In genomic region chr2:99354060-99354459, GRCh38 we compare ENCODE assay signal across 29 cellular contexts. TPM values are rescaled to one million over a fixed set of nuclear protein-coding genes. Genes with fewer than 3 reads are reported as not detected.
DNase-seq lines count a peak whose midpoint lies in the region; ATAC-seq, FAIRE-seq and TF ChIP-seq lines count a peak whose summit lies in the region.
"Had no signal": no experiment of that assay in that cellular context is flagged by ENCODE, and none has a peak within 500 bp of the region (broad histone marks: within the 10 kb centered on the region; RNA-seq: fewer than 3 reads in every experiment).

No MANE protein-coding gene starts in this region.

- H3K18ac ChIP-seq in mesenchymal stem cell (ENCODE audit: low read depth in 1 of 2, low read length in 2 of 2), result no peak overlapping the region

- H3K27me3 ChIP-seq in bronchial epithelial cell (ENCODE audit: control insufficient read depth, insufficient read depth, low read length) (no peaks in the 10 kb centered on the region), mesenchymal stem cell (ENCODE audit: control insufficient read depth in 1 of 2, insufficient read depth in 1 of 2, low read length in 2 of 2) (no peaks in the 10 kb centered on the region)
- H3K27me3 ChIP-seq: brain microvascular endothelial cell, esophagus muscularis mucosa had no signal

- H3K4me3 ChIP-seq in bronchial epithelial cell (ENCODE audit: low read depth, low read length) (no peak overlapping the region), mesenchymal stem cell (ENCODE audit: insufficient read depth in 1 of 2, low read depth in 1 of 2, low read length in 2 of 2) (no peak overlapping the region)
- H3K4me3 ChIP-seq: esophagus muscularis mucosa, skin epidermis had no signal

- H3K79me1 ChIP-seq in mesenchymal stem cell (replicated peaks; ENCODE audit: low read length, poor library complexity, severe bottlenecking), result peaks cover 4% of the 10 kb centered on the region

- no peak overlapping the region for H2AK5ac ChIP-seq in mesenchymal stem cell (ENCODE audit: low read length, severe bottlenecking)

- H3K4me1 Mint-ChIP-seq in natural killer cell treated with Interleukin-12 subunit alpha and Interleukin-12 subunit beta and Interleukin-15 and Interleukin-18, amount 100 ng/mL, for 72 hours (ENCODE audit: low read depth in 2 of 2), result peaks cover 34 to 41% of the 10 kb centered on the region in 2 donors

- no peak overlapping the region for H3K4me3 Mint-ChIP-seq in natural killer cell treated with Interleukin-12 subunit alpha and Interleukin-12 subunit beta and Interleukin-15 and Interleukin-18, amount 100 ng/mL, for 72 hours
- H3K4me3 Mint-ChIP-seq: activated B cell treated with CpG ODN at 0.5 μM for 24 hours, type B pancreatic cell had no signal

- H2BK120ac ChIP-seq in mesenchymal stem cell (ENCODE audit: low read depth, low read length), result no peak overlapping the region

- H3K9ac ChIP-seq in mesenchymal stem cell (ENCODE audit: low read length), result no peak overlapping the region

- H3K14ac ChIP-seq in mesenchymal stem cell (ENCODE audit: low read length in 2 of 2), result no peak overlapping the region

- 86% methylated on average over 1 of the region's 1 CpG for WGBS in mesenchymal stem cell

- H4K8ac ChIP-seq in mesenchymal stem cell (ENCODE audit: low read length), result no peak overlapping the region

- no peak overlapping the region for H2AFZ ChIP-seq in mesenchymal stem cell (ENCODE audit: low read depth, low read length)

- H2BK5ac ChIP-seq in mesenchymal stem cell (ENCODE audit: low read depth, low read length, poor library complexity, severe bottlenecking), result no peak overlapping the region

- no peaks in the 10 kb centered on the region for H3K9me3 Mint-ChIP-seq in natural killer cell treated with Interleukin-12 subunit alpha and Interleukin-12 subunit beta and Interleukin-15 and Interleukin-18, amount 100 ng/mL, for 72 hours
- H3K9me3 Mint-ChIP-seq: activated B cell treated with CpG ODN at 0.5 μM for 24 hours; activated T-helper 2 cell treated with anti-CD3 and anti-CD28 coated beads, Interferon-gamma antibody, Interleukin-2, Interleukin-4, amounts not matched to agents 10 μg/mL and 5 μg/mL and 100 μg/mL, durations not matched to agents 14 hours and 24 hours and 36 hours; CD8-positive, alpha-beta memory T cell; type B pancreatic cell had no signal

- no peaks in the 10 kb centered on the region for H3K4me1 ChIP-seq in mesenchymal stem cell (ENCODE audit: control insufficient read depth, insufficient read depth, low read depth, low read length)

- H3K23ac ChIP-seq in mesenchymal stem cell (ENCODE audit: low read length in 2 of 2), result no peak overlapping the region

- FAIRE-seq in bronchial epithelial cell (lab: Jason Lieb, UNC), result no peak

- H2BK12ac ChIP-seq in mesenchymal stem cell (ENCODE audit: low read length in 2 of 2), result no peak overlapping the region

- H4K91ac ChIP-seq in mesenchymal stem cell (ENCODE audit: low read length), result no peak overlapping the region

- H3K36me3 ChIP-seq in bronchial epithelial cell (ENCODE audit: control insufficient read depth, insufficient read depth, low read length) (no peaks in the 10 kb centered on the region), mesenchymal stem cell (ENCODE audit: control insufficient read depth in 1 of 2, insufficient read depth in 2 of 2, low read depth in 1 of 2, low read length in 2 of 2) (no peaks in the 10 kb centered on the region)
- H3K36me3 ChIP-seq: brain microvascular endothelial cell, esophagus muscularis mucosa had no signal

- H3K4ac ChIP-seq in mesenchymal stem cell (ENCODE audit: low read depth in 1 of 2, low read length in 2 of 2), result no peak overlapping the region

- peak; percentile 29 for DNase-seq in GM03348 (ENCODE audit: low spot score)
- peak; percentile 32 for DNase-seq in LHCN-M2 (ENCODE audit: low read depth)
- peak; percentile 12 for DNase-seq in bronchial epithelial cell (ENCODE audit: low read depth)
- peak; percentile 13 for DNase-seq in mesenchymal stem cell
- DNase-seq in NCI-H2081 (lab: John Stamatoyannopoulos, UW), result no peak
- DNase-seq in amniotic stem cell (lab: John Stamatoyannopoulos, UW), result no peak
- DNase-seq in natural killer cell treated with Interleukin-12 subunit alpha and Interleukin-12 subunit beta and Interleukin-15 and Interleukin-18, amount 100 ng/mL, for 72 hours (ENCODE audit: low spot score), result no peak
- DNase-seq: activated B cell treated with CpG ODN at 0.5 μM for 24 hours; activated CD4-positive, alpha-beta T cell treated with anti-CD3 and anti-CD28 coated beads, Interleukin-2, amount 50 U/mL, for 4 hours; AML-193; brain microvascular endothelial cell; CD8-positive, alpha-beta memory T cell; DMS153; effector memory CD4-positive, alpha-beta T cell; GDM1; glutamatergic neuron; GOT3; Kasumi-1; left colon; mesendoderm; NCI-H1092; NCI-H187; NCI-H2227 treated with DMSO at 0.1 percent for 48 hours; T1000 had no signal

- H3K27ac ChIP-seq in mesenchymal stem cell (ENCODE audit: low read length, poor library complexity, severe bottlenecking), result no peak overlapping the region
- H3K27ac ChIP-seq: brain microvascular endothelial cell, esophagus muscularis mucosa, skin epidermis had no signal

- no peak overlapping the region for H3K4me2 ChIP-seq in mesenchymal stem cell (ENCODE audit: low read length, poor library complexity, severe bottlenecking)

- H2BK15ac ChIP-seq in mesenchymal stem cell (ENCODE audit: low read depth, poor library complexity, severe bottlenecking), result no peak overlapping the region

- no peak overlapping the region for H3K27ac Mint-ChIP-seq in natural killer cell treated with Interleukin-12 subunit alpha and Interleukin-12 subunit beta and Interleukin-15 and Interleukin-18, amount 100 ng/mL, for 72 hours
- H3K27ac Mint-ChIP-seq: activated B cell treated with CpG ODN at 0.5 μM for 24 hours; activated T-helper 2 cell treated with anti-CD3 and anti-CD28 coated beads, Interferon-gamma antibody, Interleukin-2, Interleukin-4, amounts not matched to agents 10 μg/mL and 5 μg/mL and 100 μg/mL, durations not matched to agents 14 hours and 24 hours and 36 hours; CD8-positive, alpha-beta memory T cell; type B pancreatic cell had no signal

- no peaks in the 10 kb centered on the region for H3K27me3 Mint-ChIP-seq in natural killer cell treated with Interleukin-12 subunit alpha and Interleukin-12 subunit beta and Interleukin-15 and Interleukin-18, amount 100 ng/mL, for 72 hours
- H3K27me3 Mint-ChIP-seq: activated B cell treated with CpG ODN at 0.5 μM for 24 hours; CD8-positive, alpha-beta memory T cell; type B pancreatic cell had no signal

- TF ChIP-seq CTCF in bronchial epithelial cell (IDR thresholded peaks at IDR 0.05; ENCODE audit: insufficient read depth, low read length, severe bottlenecking), result no peak

- ATAC-seq in GM21515 (IDR thresholded peaks at IDR 0.05; ENCODE audit: unreplicated experiment), result no peak
- ATAC-seq in natural killer cell treated with Interleukin-12 subunit alpha and Interleukin-12 subunit beta and Interleukin-15 and Interleukin-18, amount 100 ng/mL, for 72 hours, result no peak
- ATAC-seq: left colon had no signal

- H3K36me3 Mint-ChIP-seq in natural killer cell treated with Interleukin-12 subunit alpha and Interleukin-12 subunit beta and Interleukin-15 and Interleukin-18, amount 100 ng/mL, for 72 hours, result no peaks in the 10 kb centered on the region

- H3K9me3 ChIP-seq in mesenchymal stem cell (ENCODE audit: control insufficient read depth, low read length), result no peaks in the 10 kb centered on the region
- H3K9me3 ChIP-seq: esophagus muscularis mucosa had no signal

RNA-seq across cellular contexts. Expression of gene EIF5B, which starts 16.9 kb away (rescaled TPM):
- total RNA-seq in LHCN-M2 (2014; rRNA removed) (13.7 and 25.2 TPM in 2 replicates), bronchial epithelial cell (21.3 and 23.9 TPM in 2 replicates)
- 23.8 TPM for polyA plus RNA-seq in LHCN-M2 (2012)
- polyA plus RNA-seq in mesenchymal stem cell (2013, experiment 1 of 2), result 71.9 TPM
- 71.8 TPM for polyA plus RNA-seq in mesenchymal stem cell (2013, experiment 2 of 2)
- total RNA-seq in natural killer cell treated with Interleukin-12 subunit alpha and Interleukin-12 subunit beta and Interleukin-15 and Interleukin-18, amount 100 ng/mL, for 72 hours, result 10 to 100 TPM; 64.7 to 82.6 TPM

RNA-seq across cellular contexts. Expression of gene TXNDC9, which starts 17.9 kb away (rescaled TPM):
- total RNA-seq in LHCN-M2 (2014; rRNA removed) (56.7 and 74.7 TPM in 2 replicates), bronchial epithelial cell (53.6 and 58.2 TPM in 2 replicates)
- polyA plus RNA-seq in LHCN-M2 (2012), result 24.9 TPM
- 47.7 TPM for polyA plus RNA-seq in mesenchymal stem cell (2013, experiment 1 of 2)
- 50.1 TPM for polyA plus RNA-seq in mesenchymal stem cell (2013, experiment 2 of 2)
- 10 to 100 TPM; 28.9 to 40.1 TPM for total RNA-seq in natural killer cell treated with Interleukin-12 subunit alpha and Interleukin-12 subunit beta and Interleukin-15 and Interleukin-18, amount 100 ng/mL, for 72 hours

RNA-seq across cellular contexts. Expression of gene LYG1, which starts 53.1 kb away (rescaled TPM):
- total RNA-seq in LHCN-M2 (2014; rRNA removed) (0.26 and 0.86 TPM in 2 replicates), bronchial epithelial cell (0.26 and 0.77 TPM in 2 replicates)
- 0.28 TPM for polyA plus RNA-seq in LHCN-M2 (2012)
- polyA plus RNA-seq in mesenchymal stem cell (2013, experiment 1 of 2), result 0.29 TPM
- 0.37 TPM for polyA plus RNA-seq in mesenchymal stem cell (2013, experiment 2 of 2)
- 1 to 10 TPM; 1.8 to 3.0 TPM for total RNA-seq in natural killer cell treated with Interleukin-12 subunit alpha and Interleukin-12 subunit beta and Interleukin-15 and Interleukin-18, amount 100 ng/mL, for 72 hours
- polyA plus RNA-seq: CD8-positive, alpha-beta memory T cell had no signal

Comparison
In these comparisons a context has a peak if more than half of its experiments do, and no peak if none do; other contexts are left out.
1. DNase-seq: peak in GM03348 (single experiment), LHCN-M2 (single experiment), bronchial epithelial cell (single experiment) and mesenchymal stem cell (single experiment); none in NCI-H2081 (0 of 2), amniotic stem cell (single experiment) and natural killer cell treated with Interleukin-12 subunit alpha and Interleukin-12 subunit beta and Interleukin-15 and Interleukin-18, amount 100 ng/mL, for 72 hours (single experiment).